24 cellular contexts compared by ENCODE assay signal in the genomic region with DNA sequence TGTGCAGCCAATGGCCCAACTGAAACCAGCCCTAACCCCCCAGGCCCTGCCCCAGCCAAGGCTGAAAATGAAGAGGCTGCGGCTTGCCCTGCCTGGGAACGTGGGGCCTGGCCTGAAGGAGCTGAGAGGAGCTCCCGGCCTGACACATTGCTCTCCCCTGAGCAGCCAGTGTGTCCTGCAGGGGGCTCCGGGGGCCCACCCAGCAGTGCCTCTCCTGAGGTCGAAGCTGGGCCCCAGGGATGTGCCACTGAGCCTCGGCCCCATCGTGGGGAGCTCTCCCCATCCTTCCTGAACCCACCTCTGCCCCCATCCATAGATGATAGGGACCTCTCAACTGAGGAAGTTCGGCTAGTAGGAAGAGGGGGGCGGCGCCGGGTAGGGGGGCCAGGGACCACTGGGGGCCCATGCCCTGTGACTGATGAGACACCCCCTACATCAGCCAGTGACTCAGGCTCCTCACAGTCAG.
"Had no signal": no experiment of that assay in that cellular context is flagged by ENCODE, and none has a peak within 500 bp of the region (broad histone marks: within the 10 kb centered on the region; RNA-seq: fewer than 3 reads in every experiment).

No MANE protein-coding gene starts in this region.

- H3K4me1 ChIP-seq: adrenal gland, body of pancreas, breast epithelium, SJSA1 had no signal

- H3K36me3 ChIP-seq: breast epithelium had no signal

- FAIRE-seq: astrocyte, TTC549 had no signal

- H3K4me2 ChIP-seq: SK-N-SH had no signal

- H3K4me3 ChIP-seq: adrenal gland, body of pancreas, breast epithelium, SJSA1 had no signal

- DNase-seq: activated CD4-positive, alpha-beta T cell treated with anti-CD3 and anti-CD28 coated beads, Interleukin-2, amount 10 ng/mL, durations not matched to agents 24 days and 14 days; activated CD4-positive, alpha-beta T cell treated with anti-CD3 and anti-CD28 coated beads, Interleukin-2, amount 50 U/mL, for 4 hours; activated CD8-positive, alpha-beta T cell treated with anti-CD3 and anti-CD28 coated beads for 36 hours; activated gamma-delta T cell; activated naive CD4-positive, alpha-beta T cell treated with anti-CD3 and anti-CD28 coated beads for 36 hours; activated T-cell treated with anti-CD3 and anti-CD28 coated beads, Interleukin-2, amount 50 U/mL, for 24 hours; body of pancreas; Karpas-422; KBM-7; NCI-H1105; NCI-H1417 treated with DMSO at 0.1 percent for 48 hours; NCI-H187 treated with DMSO at 0.1 percent for 48 hours; NCI-H2081 treated with DMSO at 0.1 percent for 48 hours; NCI-H345; NCI-H524 treated with DMSO at 0.1 percent for 48 hours; SHP77; SK-N-SH had no signal

- H3K9me3 ChIP-seq: adrenal gland, body of pancreas, breast epithelium, SJSA1, SK-N-SH had no signal

- H3K27me3 ChIP-seq: adrenal gland, body of pancreas, breast epithelium, SJSA1 had no signal

- H3K9ac ChIP-seq: SK-N-SH had no signal

- ATAC-seq: activated CD8-positive, alpha-beta T cell treated with anti-CD3 and anti-CD28 coated beads for 36 hours; activated naive CD4-positive, alpha-beta T cell treated with anti-CD3 and anti-CD28 coated beads, Interleukin-2, amount 50 U/mL, for 72 hours; body of pancreas; Panc1 had no signal

- H3K27ac ChIP-seq: adrenal gland, body of pancreas, breast epithelium, SJSA1 had no signal
